In the genomic region with DNA sequence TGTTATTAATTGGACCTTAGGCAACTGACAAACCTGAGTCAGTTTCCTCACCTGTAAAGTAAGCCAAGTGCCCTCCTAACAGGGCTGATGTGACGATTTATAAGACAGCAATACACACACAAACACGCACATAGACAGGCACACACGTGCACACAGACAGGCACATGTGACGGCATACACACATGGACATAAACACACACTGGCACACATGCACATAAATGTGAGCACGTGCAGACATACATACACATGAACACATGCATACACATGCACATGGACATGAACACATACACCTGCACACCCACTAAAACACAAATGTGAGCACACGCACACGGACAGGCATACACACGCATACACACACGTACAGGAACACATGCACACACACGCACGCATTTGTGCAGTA, we compare ENCODE assay signal across 25 cellular contexts.
"Had no signal": no experiment of that assay in that cellular context is flagged by ENCODE, and none has a peak within 500 bp of the region (broad histone marks: within the 10 kb centered on the region; RNA-seq: fewer than 3 reads in every experiment).

No MANE protein-coding gene starts in this region.

- H3K4me3 ChIP-seq: K562, SK-N-MC had no signal

- DNase-seq: activated B cell treated with CpG ODN at 0.5 μM for 24 hours; activated CD4-positive, alpha-beta T cell treated with anti-CD3 and anti-CD28 coated beads for 1 hour; activated CD4-positive, alpha-beta T cell treated with anti-CD3 and anti-CD28 coated beads, Interleukin-2, amount 50 U/mL, for 1 hour; activated CD8-positive, alpha-beta T cell treated with anti-CD3 and anti-CD28 coated beads, Interleukin-2, amount 10 ng/mL, durations not matched to agents 7 days and 5 days; activated effector memory CD4-positive, alpha-beta T cell treated with anti-CD3 and anti-CD28 coated beads, Interleukin-2, amount 50 U/mL, for 16 hours; activated naive CD4-positive, alpha-beta T cell treated with Interleukin-2 at 50 U/mL for 16 hours; activated naive CD8-positive, alpha-beta T cell treated with anti-CD3 and anti-CD28 coated beads for 36 hours; brain microvascular endothelial cell; cerebellar nuclear complex; Karpas-422; MM.1S; NCI-H1105; NCI-H1436; NCI-H1694 treated with DMSO at 0.1 percent for 48 hours; NCI-H2029 treated with DMSO at 0.1 percent for 48 hours; NCI-H510A treated with DMSO at 0.1 percent for 48 hours; NCI-H69; NK-92 treated with Interleukin-12 subunit alpha and Interleukin-12 subunit beta, amount 100 ng/mL, for 24 hours; OCI-M1; RPMI8226; T-cell; T-helper 2 cell; T1000 had no signal

- H3K27me3 Mint-ChIP-seq: activated naive CD8-positive, alpha-beta T cell treated with anti-CD3 and anti-CD28 coated beads for 36 hours; T-cell had no signal

- H3K36me3 ChIP-seq: brain microvascular endothelial cell had no signal

- H3K27ac ChIP-seq: brain microvascular endothelial cell, SK-N-MC had no signal

- H3K4me1 Mint-ChIP-seq: activated B cell treated with CpG ODN at 0.5 μM for 24 hours had no signal

- H3K9me3 Mint-ChIP-seq: activated B cell treated with CpG ODN at 0.5 μM for 24 hours; activated naive CD8-positive, alpha-beta T cell treated with anti-CD3 and anti-CD28 coated beads for 36 hours; T-cell had no signal

- H3K27me3 ChIP-seq: brain microvascular endothelial cell had no signal

- H3K4me3 Mint-ChIP-seq: activated B cell treated with CpG ODN at 0.5 μM for 24 hours; activated CD8-positive, alpha-beta T cell treated with anti-CD3 and anti-CD28 coated beads, Interleukin-2, amount 10 ng/mL, durations not matched to agents 7 days and 5 days; activated naive CD8-positive, alpha-beta T cell treated with anti-CD3 and anti-CD28 coated beads for 36 hours; T-cell had no signal

- H3K27ac Mint-ChIP-seq: activated B cell treated with CpG ODN at 0.5 μM for 24 hours; activated CD8-positive, alpha-beta T cell treated with anti-CD3 and anti-CD28 coated beads, Interleukin-2, amount 10 ng/mL, durations not matched to agents 7 days and 5 days; activated naive CD8-positive, alpha-beta T cell treated with anti-CD3 and anti-CD28 coated beads for 36 hours; T-cell had no signal
